ENCODE assay signal across 31 cellular contexts in the genomic region with DNA sequence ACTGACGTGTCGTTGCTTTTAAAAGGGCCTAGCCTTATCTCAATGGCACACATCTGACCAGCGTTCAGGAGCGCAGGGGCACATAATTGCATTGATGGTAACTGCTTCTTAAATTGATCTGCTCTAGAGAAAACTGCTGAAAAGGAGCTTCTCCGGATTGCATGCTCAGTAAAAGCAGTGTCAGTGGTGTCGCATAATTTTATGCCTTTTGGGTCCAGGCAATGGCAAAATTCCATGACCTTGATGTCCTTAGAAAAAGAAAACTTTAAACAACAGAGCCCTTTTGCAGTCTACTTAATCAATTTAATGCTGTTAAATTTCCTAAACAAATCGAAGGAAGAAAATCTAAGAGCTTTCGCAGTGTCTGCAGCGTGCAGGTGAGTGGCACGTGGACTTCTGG.
"Had no signal": no experiment of that assay in that cellular context is flagged by ENCODE, and none has a peak within 500 bp of the region (broad histone marks: within the 10 kb centered on the region; RNA-seq: fewer than 3 reads in every experiment).

No MANE protein-coding gene starts in this region.

- DNase-seq: activated CD4-positive, alpha-beta memory T cell treated with anti-CD3 and anti-CD28 coated beads, Interleukin-2, amount 10 ng/mL, durations not matched to agents 7 days and 5 days; activated CD4-positive, alpha-beta T cell treated with anti-CD3 and anti-CD28 coated beads for 1 hour; activated CD4-positive, alpha-beta T cell treated with anti-CD3 and anti-CD28 coated beads for 48 hours; activated CD4-positive, CD25-positive, alpha-beta regulatory T cell; activated CD8-positive, alpha-beta memory T cell treated with anti-CD3 and anti-CD28 coated beads for 24 hours; activated gamma-delta T cell; activated naive CD4-positive, alpha-beta T cell treated with Interleukin-2 at 50 U/mL for 16 hours; activated naive CD8-positive, alpha-beta T cell treated with anti-CD3 and anti-CD28 coated beads, Interleukin-2, amount 10 ng/mL, durations not matched to agents 7 days and 5 days; activated T-cell treated with anti-CD3 and anti-CD28 coated beads, Interleukin-2, amount 50 U/mL, for 24 hours; body of pancreas; caudate nucleus; NCI-H1092 treated with DMSO at 0.1 percent for 48 hours; NCI-H1417; NCI-H146; NCI-H187; NCI-H2029 treated with DMSO at 0.1 percent for 48 hours; NCI-H2107; NCI-H2171; NCI-H510A; NCI-H748 treated with DMSO at 0.1 percent for 48 hours; OCI-M1; Right ventricle myocardium superior; SW 1271; T-helper 1 cell; T-helper 2 cell; T-helper 9 cell; WERI-Rb-1 had no signal

- H3K36me3 Mint-ChIP-seq: activated naive CD4-positive, alpha-beta T cell treated with anti-CD3 and anti-CD28 coated beads, Interleukin-2, amount 50 U/mL, for 24 hours; activated naive CD8-positive, alpha-beta T cell treated with anti-CD3 and anti-CD28 coated beads, Interleukin-2, amount 10 ng/mL, durations not matched to agents 7 days and 5 days had no signal

- H3K27me3 Mint-ChIP-seq: activated naive CD4-positive, alpha-beta T cell treated with anti-CD3 and anti-CD28 coated beads, Interleukin-2, amount 50 U/mL, for 24 hours had no signal

- H3K27ac Mint-ChIP-seq: activated CD4-positive, alpha-beta memory T cell treated with anti-CD3 and anti-CD28 coated beads, Interleukin-2, amount 10 ng/mL, durations not matched to agents 7 days and 5 days; activated naive CD8-positive, alpha-beta T cell treated with anti-CD3 and anti-CD28 coated beads, Interleukin-2, amount 10 ng/mL, durations not matched to agents 7 days and 5 days; activated T-cell treated with anti-CD3 and anti-CD28 coated beads, Interleukin-2, amount 50 U/mL, for 24 hours; activated T-helper 2 cell treated with anti-CD3 and anti-CD28 coated beads, Interferon-gamma antibody, Interleukin-2, Interleukin-4, amounts not matched to agents 10 μg/mL and 5 μg/mL and 100 μg/mL, durations not matched to agents 14 hours and 24 hours and 36 hours had no signal

- H3K4me1 ChIP-seq: body of pancreas, breast epithelium had no signal

- ATAC-seq: body of pancreas, K562 had no signal

- H3K27me3 ChIP-seq: body of pancreas, breast epithelium had no signal

- H3K4me3 ChIP-seq: body of pancreas, breast epithelium, K562 had no signal

- H3K4me3 Mint-ChIP-seq: activated CD4-positive, alpha-beta memory T cell treated with anti-CD3 and anti-CD28 coated beads, Interleukin-2, amount 10 ng/mL, durations not matched to agents 7 days and 5 days; activated naive CD4-positive, alpha-beta T cell treated with anti-CD3 and anti-CD28 coated beads, Interleukin-2, amount 50 U/mL, for 24 hours; activated naive CD8-positive, alpha-beta T cell treated with anti-CD3 and anti-CD28 coated beads, Interleukin-2, amount 10 ng/mL, durations not matched to agents 7 days and 5 days; activated T-cell treated with anti-CD3 and anti-CD28 coated beads, Interleukin-2, amount 50 U/mL, for 24 hours had no signal

- H3K36me3 ChIP-seq: breast epithelium, WERI-Rb-1 had no signal

- H3K9me3 ChIP-seq: body of pancreas had no signal

- H3K27ac ChIP-seq: body of pancreas, WERI-Rb-1 had no signal
